19 cellular contexts compared by ENCODE assay signal in the genomic region with DNA sequence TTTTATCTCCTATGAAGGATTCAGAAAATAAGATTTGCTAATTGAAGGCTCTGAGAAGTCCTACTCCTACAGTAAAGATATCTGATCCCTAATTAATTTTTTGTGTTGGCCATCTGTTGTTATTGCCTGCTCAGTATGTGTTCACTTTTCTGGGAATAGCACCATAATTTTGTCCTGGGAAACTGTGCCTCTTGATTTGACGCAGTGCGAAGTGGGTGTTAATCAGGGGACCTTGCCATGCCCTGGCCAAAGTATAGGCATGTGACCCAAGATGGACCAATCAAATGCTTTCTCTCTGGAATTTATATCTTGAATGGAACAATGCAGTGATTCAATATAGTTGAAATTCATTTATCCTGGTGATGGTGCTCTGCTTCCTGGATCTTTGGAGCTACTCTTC.
"Had no signal": no experiment of that assay in that cellular context is flagged by ENCODE, and none has a peak within 500 bp of the region (broad histone marks: within the 10 kb centered on the region; RNA-seq: fewer than 3 reads in every experiment).

No MANE protein-coding gene starts in this region.

- ATAC-seq: foreskin keratinocyte; left colon; left ventricle myocardium superior; right lobe of liver; stimulated activated effector memory CD8-positive, alpha-beta T cell treated with anti-CD3 and anti-CD28 coated beads, Interleukin-12 subunit alpha, Interleukin-12 subunit beta, amount 100 ng/mL, for 72 hours; stimulated activated naive CD8-positive, alpha-beta T cell treated with anti-CD3 and anti-CD28 coated beads, Interleukin-15, Interleukin-2, amounts not matched to agents 100 U/mL and 50 U/mL, for 24 hours had no signal

- DNase-seq: effector CD4-positive, alpha-beta T cell; endodermal cell; erythroblast; foreskin keratinocyte; head of caudate nucleus; kidney; left colon; left ventricle myocardium superior; mesenchymal stem cell; midbrain; nephron progenitor cell; retina; right lobe of liver; stimulated activated CD4-positive, alpha-beta T cell treated with anti-CD3 and anti-CD28 coated beads, Interleukin-4, amount 100 ng/mL, for 1 hour; stimulated activated CD8-positive, alpha-beta memory T cell treated with anti-CD3 and anti-CD28 coated beads, Interleukin-4, amount 100 ng/mL, for 48 hours; stimulated activated naive CD8-positive, alpha-beta T cell treated with anti-CD3 and anti-CD28 coated beads, Interleukin-15, Interleukin-2, amounts not matched to agents 100 U/mL and 50 U/mL, for 24 hours; thyroid gland; uterus had no signal
